In genomic region chr13:25186187-25186586, GRCh38 we compare ENCODE assay signal across 28 cellular contexts. TPM values are rescaled to one million over a fixed set of nuclear protein-coding genes. Genes with fewer than 3 reads are reported as not detected.
DNase-seq lines count a peak whose midpoint lies in the region; ATAC-seq and TF ChIP-seq lines count a peak whose summit lies in the region.
"Had no signal": no experiment of that assay in that cellular context is flagged by ENCODE, and none has a peak within 500 bp of the region (broad histone marks: within the 10 kb centered on the region; RNA-seq: fewer than 3 reads in every experiment).

No MANE protein-coding gene starts in this region.

- BruUV-seq in Calu3 (replicated peaks; lab: Mats Ljungman, UMichigan), result no TSS peak

- TF ChIP-seq CTCF in Calu3 (IDR thresholded peaks at IDR 0.05; ENCODE audit: unreplicated experiment) (no peak), SK-N-SH (IDR thresholded peaks at IDR 0.05) (no peak)

- POLR2A ChIA-PET in SK-N-SH (lab: Yijun Ruan, JAX), result no interaction called here

- intact Hi-C loops in Calu3 (cut with micrococcal nuclease; ENCODE audit: unreplicated experiment), result no loop called here

- no peaks in the 10 kb centered on the region for H3K9me3 ChIP-seq in SK-N-SH
- H3K9me3 ChIP-seq: esophagus squamous epithelium, Peyer's patch, right atrium auricular region, upper lobe of left lung had no signal

- H3K27me3 Mint-ChIP-seq in Calu3 (ENCODE audit: unreplicated experiment), result peaks cover 84% of the 10 kb centered on the region

- H3K36me3 Mint-ChIP-seq in Calu3 (ENCODE audit: insufficient read depth, unreplicated experiment), result no peaks in the 10 kb centered on the region

- no peak overlapping the region for H3K4me3 Mint-ChIP-seq in Calu3 (ENCODE audit: low read depth, unreplicated experiment)
- H3K4me3 Mint-ChIP-seq: activated CD4-positive, alpha-beta T cell treated with anti-CD3 and anti-CD28 coated beads, Interleukin-2, amount 10 ng/mL, durations not matched to agents 24 days and 14 days; activated naive CD8-positive, alpha-beta T cell treated with anti-CD3 and anti-CD28 coated beads, Interleukin-2, amount 50 U/mL, for 24 hours; activated T-cell treated with anti-CD3 and anti-CD28 coated beads, Interleukin-2, amount 50 U/mL, for 4 hours; nephron progenitor cell had no signal

- TF ChIP-seq EP300 in SK-N-SH (IDR thresholded peaks at IDR 0.05; ENCODE audit: borderline replicate concordance in 1 of 2, low read depth in 1 of 2, low read length in 1 of 2), result no peak

- no peaks in the 10 kb centered on the region for H3K79me2 ChIP-seq in SK-N-SH (ENCODE audit: insufficient read depth)

- H3K4me2 ChIP-seq in SK-N-SH, result no peak overlapping the region

- no peaks in the 10 kb centered on the region for H4K20me1 ChIP-seq in SK-N-SH (ENCODE audit: insufficient read depth)

- no peak overlapping the region for H2AFZ ChIP-seq in SK-N-SH (ENCODE audit: low read depth)

- no peaks in the 10 kb centered on the region for H3K4me1 Mint-ChIP-seq in Calu3 (ENCODE audit: low read depth, unreplicated experiment)
- H3K4me1 Mint-ChIP-seq: activated CD4-positive, alpha-beta T cell treated with anti-CD3 and anti-CD28 coated beads, Interleukin-2, amount 10 ng/mL, durations not matched to agents 24 days and 14 days; activated naive CD8-positive, alpha-beta T cell treated with anti-CD3 and anti-CD28 coated beads, Interleukin-2, amount 50 U/mL, for 24 hours had no signal

- H3K27ac ChIP-seq in SK-N-SH (ENCODE audit: low read depth in 2 of 2, low read length in 1 of 2), result no peak overlapping the region
- H3K27ac ChIP-seq: esophagus squamous epithelium, Peyer's patch, right atrium auricular region, upper lobe of left lung had no signal

- no peak overlapping the region for H3K9ac ChIP-seq in SK-N-SH

- DNase-seq in Calu3, result no peak
- DNase-seq in SK-N-SH, result no peak
- DNase-seq in NCI-H1436 treated with DMSO at 0.1 percent for 48 hours (lab: John Stamatoyannopoulos, UW), result no peak
- DNase-seq: activated CD4-positive, alpha-beta T cell treated with anti-CD3 and anti-CD28 coated beads, Interleukin-2, amount 10 ng/mL, durations not matched to agents 24 days and 14 days; activated naive CD8-positive, alpha-beta T cell treated with anti-CD3 and anti-CD28 coated beads, Interleukin-2, amount 50 U/mL, for 24 hours; activated T-cell treated with anti-CD3 and anti-CD28 coated beads, Interleukin-2, amount 50 U/mL, for 4 hours; C1 segment of cervical spinal cord; caudate nucleus; esophagus squamous epithelium; foreskin melanocyte; left cardiac atrium; NCI-H1092 treated with DMSO at 0.1 percent for 48 hours; NCI-H1930; NCI-H526 treated with DMSO at 0.1 percent for 48 hours; nephron progenitor cell; SIG-M5; T1000; upper lobe of left lung had no signal

- H3K9me2 ChIP-seq in SK-N-SH, result no peaks in the 10 kb centered on the region

- no peak overlapping the region for H3K27ac Mint-ChIP-seq in Calu3 (ENCODE audit: unreplicated experiment)
- H3K27ac Mint-ChIP-seq: activated CD4-positive, alpha-beta T cell treated with anti-CD3 and anti-CD28 coated beads, Interleukin-2, amount 10 ng/mL, durations not matched to agents 24 days and 14 days; activated naive CD8-positive, alpha-beta T cell treated with anti-CD3 and anti-CD28 coated beads, Interleukin-2, amount 50 U/mL, for 24 hours; nephron progenitor cell had no signal

- TF ChIP-seq RAD21 in SK-N-SH (IDR thresholded peaks at IDR 0.05; ENCODE audit: low read length), result no peak

- no peaks in the 10 kb centered on the region for H3F3A ChIP-seq in SK-N-SH (replicated peaks; ENCODE audit: insufficient read depth)

- H3K36me3 ChIP-seq in SK-N-SH (replicated peaks in 1 of 2; ENCODE audit: control insufficient read depth in 1 of 2, insufficient read depth in 2 of 2, low read length in 1 of 2), result no peaks in the 10 kb centered on the region
- H3K36me3 ChIP-seq: esophagus squamous epithelium, Peyer's patch, right atrium auricular region, upper lobe of left lung had no signal

- H3K4me3 ChIP-seq in SK-N-SH (ENCODE audit: low read depth in 2 of 2, low read length in 1 of 2), result no peak overlapping the region
- H3K4me3 ChIP-seq: esophagus squamous epithelium, Peyer's patch, right atrium auricular region, upper lobe of left lung had no signal

- 18% methylated on average over 11 of the region's 12 CpGs for WGBS in SK-N-SH (ENCODE audit: low lambda C conversion rate)

- no peaks in the 10 kb centered on the region for H3K4me1 ChIP-seq in SK-N-SH (ENCODE audit: control insufficient read depth in 1 of 2, insufficient read depth in 2 of 2, low read depth in 1 of 2, low read length in 1 of 2)
- H3K4me1 ChIP-seq: esophagus squamous epithelium, Peyer's patch, right atrium auricular region, upper lobe of left lung had no signal

- ATAC-seq in GM18858 (IDR thresholded peaks at IDR 0.05; ENCODE audit: unreplicated experiment), result peak; percentile 25
- peak; percentile 44 for ATAC-seq in GM21423 (IDR thresholded peaks at IDR 0.05; ENCODE audit: unreplicated experiment)
- ATAC-seq in HG03520 (IDR thresholded peaks at IDR 0.05; ENCODE audit: unreplicated experiment), result peak; percentile 52
- no peak for ATAC-seq in HG03159 (IDR thresholded peaks at IDR 0.05; ENCODE audit: unreplicated experiment)
- ATAC-seq: activated naive CD8-positive, alpha-beta T cell treated with anti-CD3 and anti-CD28 coated beads, Interleukin-2, amount 50 U/mL, for 24 hours; activated T-cell treated with anti-CD3 and anti-CD28 coated beads, Interleukin-2, amount 50 U/mL, for 4 hours; left cardiac atrium had no signal

- no peaks in the 10 kb centered on the region for H3K9me3 Mint-ChIP-seq in Calu3 (ENCODE audit: low read depth, unreplicated experiment)
- H3K9me3 Mint-ChIP-seq: activated CD4-positive, alpha-beta T cell treated with anti-CD3 and anti-CD28 coated beads, Interleukin-2, amount 10 ng/mL, durations not matched to agents 24 days and 14 days; activated naive CD8-positive, alpha-beta T cell treated with anti-CD3 and anti-CD28 coated beads, Interleukin-2, amount 50 U/mL, for 24 hours; activated T-cell treated with anti-CD3 and anti-CD28 coated beads, Interleukin-2, amount 50 U/mL, for 4 hours; nephron progenitor cell had no signal

- CTCF ChIA-PET in Calu3 (lab: Charles Lee) (no interaction called here), SK-N-SH (lab: Yijun Ruan, JAX) (no interaction called here)

- peaks cover 6% of the 10 kb centered on the region; the same call in 1 of the 2 replicates for H3K27me3 ChIP-seq in SK-N-SH (ENCODE audit: insufficient read depth)
- H3K27me3 ChIP-seq: Peyer's patch, right atrium auricular region, upper lobe of left lung had no signal

TF ChIP-seq in SK-N-SH, 30 proteins besides CTCF, POLR2A, EP300 and RAD21 (continues in another document):
- TF ChIP-seq MXI1 (IDR thresholded peaks at IDR 0.05; ENCODE audit: low read depth, low read length) (no peak), EZH2phosphoT487 (IDR thresholded peaks at IDR 0.05; ENCODE audit: borderline replicate concordance, low read depth) (no peak), ZBTB33 (IDR thresholded peaks at IDR 0.05; ENCODE audit: borderline replicate concordance, low read depth) (no peak), ELF1 (IDR thresholded peaks at IDR 0.05) (no peak), NRF1 (IDR thresholded peaks at IDR 0.05; ENCODE audit: low read depth, low read length) (no peak), TEAD4 (IDR thresholded peaks at IDR 0.05; ENCODE audit: borderline replicate concordance, insufficient read depth) (no peak), MEF2A (IDR thresholded peaks at IDR 0.05; ENCODE audit: borderline replicate concordance, low read depth) (no peak), FOXM1 (IDR thresholded peaks at IDR 0.05; ENCODE audit: low read depth) (no peak), TAF1 (IDR thresholded peaks at IDR 0.05; ENCODE audit: borderline replicate concordance, low read depth, low read length) (no peak)
- TF ChIP-seq, protein P1, sequence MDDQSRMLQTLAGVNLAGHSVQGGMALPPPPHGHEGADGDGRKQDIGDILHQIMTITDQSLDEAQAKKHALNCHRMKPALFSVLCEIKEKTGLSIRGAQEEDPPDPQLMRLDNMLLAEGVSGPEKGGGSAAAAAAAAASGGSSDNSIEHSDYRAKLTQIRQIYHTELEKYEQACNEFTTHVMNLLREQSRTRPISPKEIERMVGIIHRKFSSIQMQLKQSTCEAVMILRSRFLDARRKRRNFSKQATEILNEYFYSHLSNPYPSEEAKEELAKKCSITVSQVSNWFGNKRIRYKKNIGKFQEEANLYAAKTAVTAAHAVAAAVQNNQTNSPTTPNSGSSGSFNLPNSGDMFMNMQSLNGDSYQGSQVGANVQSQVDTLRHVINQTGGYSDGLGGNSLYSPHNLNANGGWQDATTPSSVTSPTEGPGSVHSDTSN (IDR thresholded peaks at IDR 0.05), result no peak

RNA-seq across cellular contexts. Expression of gene AMER2, which starts 14.1 kb away (rescaled TPM):
- total RNA-seq in Calu3 (2022), result not detected in 2 replicates
- polyA plus RNA-seq in SK-N-SH (2012; rRNA removed), result not detected in 2 replicates
- polyA plus RNA-seq in SK-N-SH (2012; cell fraction: cytosol; rRNA removed), result not detected in 2 replicates
- not detected in 2 replicates for polyA plus RNA-seq in SK-N-SH (2012; cell fraction: nucleus; rRNA removed)
- total RNA-seq: activated CD4-positive, alpha-beta T cell treated with anti-CD3 and anti-CD28 coated beads, Interleukin-2, amount 10 ng/mL, durations not matched to agents 24 days and 14 days; activated T-cell treated with anti-CD3 and anti-CD28 coated beads, Interleukin-2, amount 50 U/mL, for 4 hours; esophagus squamous epithelium; HT1080; left cardiac atrium; lung microvascular endothelial cell; M059J; mucosa of gallbladder; Peyer's patch; right atrium auricular region had no signal
